Comparison of ENCODE assay signal across 16 cellular contexts in genomic region chr5:129243058-129243457, GRCh38.
DNase-seq lines count a peak whose midpoint lies in the region; ATAC-seq and TF ChIP-seq lines count a peak whose summit lies in the region.
"Had no signal": no experiment of that assay in that cellular context is flagged by ENCODE, and none has a peak within 500 bp of the region (broad histone marks: within the 10 kb centered on the region; RNA-seq: fewer than 3 reads in every experiment).

No MANE protein-coding gene starts in this region.

- no peak for TF ChIP-seq CTCF in GM10266 (IDR thresholded peaks at IDR 0.05; ENCODE audit: control insufficient read depth, insufficient read depth, low read depth, missing control alignments)
- TF ChIP-seq CTCF in CD14-positive monocyte (IDR thresholded peaks at IDR 0.05), result no peak
- no peak for TF ChIP-seq CTCF in chondrocyte (IDR thresholded peaks at IDR 0.05)

- H3K27me3 Mint-ChIP-seq in CD14-positive monocyte (ENCODE audit: low read depth in 3 of 3) (no peaks in the 10 kb centered on the region), chondrocyte (ENCODE audit: low read depth) (peaks cover 9% of the 10 kb centered on the region)

- H3K27ac Mint-ChIP-seq in CD14-positive monocyte, result no peak overlapping the region
- H3K27ac Mint-ChIP-seq in chondrocyte (ENCODE audit: unreplicated experiment), result no peak overlapping the region
- H3K27ac Mint-ChIP-seq: CD8-positive, alpha-beta T cell had no signal

- H3K4me1 Mint-ChIP-seq in CD14-positive monocyte (no peaks in the 10 kb centered on the region), chondrocyte (ENCODE audit: low read depth) (no peaks in the 10 kb centered on the region)

- H3K4me3 Mint-ChIP-seq in CD14-positive monocyte, result no peak overlapping the region
- H3K4me3 Mint-ChIP-seq in chondrocyte (ENCODE audit: unreplicated experiment), result no peak overlapping the region
- H3K4me3 Mint-ChIP-seq: CD8-positive, alpha-beta T cell had no signal

- H3K9me3 Mint-ChIP-seq in CD14-positive monocyte (peaks cover 0 to 3% (median 0%) of the 10 kb centered on the region in 7 donors), chondrocyte (ENCODE audit: low read depth) (no peaks in the 10 kb centered on the region)

- intact Hi-C loops in Right ventricle myocardium superior (cut with DNase I), result no loop called here
- intact Hi-C loops in cardiac septum (cut with DNase I), result no loop called here
- intact Hi-C loops in left ventricle myocardium superior (cut with micrococcal nuclease), result no loop called here
- intact Hi-C loops in CD14-positive monocyte (cut with micrococcal nuclease), result no loop called here

- DNase-seq in Right ventricle myocardium superior, result no peak
- no peak for DNase-seq in cardiac septum (ENCODE audit: low spot score)
- peak; percentile 17 for DNase-seq in fibroblast of peridontal ligament (ENCODE audit: extremely low read depth)
- no peak for DNase-seq in left ventricle myocardium superior
- DNase-seq in GM10266 (ENCODE audit: extremely low spot score), result no peak
- DNase-seq in CD14-positive monocyte (ENCODE audit: low spot score), result no peak
- no peak for DNase-seq in chondrocyte (ENCODE audit: low spot score)
- DNase-seq in retina, result no peak
- DNase-seq: CD8-positive, alpha-beta T cell; DMS79 treated with DMSO at 0.1 percent for 48 hours; KBM-7; MV-4-11; NCI-H1417 treated with DMSO at 0.1 percent for 48 hours; NCI-H1930; NCI-H446 treated with DMSO at 0.1 percent for 48 hours; NCI-H774 had no signal

- ATAC-seq in Right ventricle myocardium superior (ENCODE audit: poor library complexity), result peak; percentile 64
- peak; percentile 68 for ATAC-seq in left ventricle myocardium superior
- ATAC-seq: CD8-positive, alpha-beta T cell had no signal

- no peaks in the 10 kb centered on the region for H3K36me3 Mint-ChIP-seq in CD14-positive monocyte
- no peaks in the 10 kb centered on the region for H3K36me3 Mint-ChIP-seq in chondrocyte (ENCODE audit: low read depth)
- H3K36me3 Mint-ChIP-seq: CD8-positive, alpha-beta T cell had no signal
